ENCODE assay signal across 1 cellular context in genomic region chr17:79811036-79811887, GRCh38.
TF ChIP-seq lines count a peak whose summit lies in the region.

No MANE protein-coding gene starts in this region.

TF ChIP-seq in HEK293, 187 proteins besides CTCF, POLR2A, EP300 and RAD21 (continued from another document):
- TF ChIP-seq ZBTB20 (tag by site-specific recombination; IDR thresholded peaks at IDR 0.05) (peak; percentile 91), ZFP69B (tag by site-specific recombination; IDR thresholded peaks at IDR 0.05) (peak; percentile 90), ZNF600 (tag by site-specific recombination; IDR thresholded peaks at IDR 0.05) (peak; percentile 99), ZNF404 (tag by site-specific recombination; IDR thresholded peaks at IDR 0.05) (no peak), KLF17 (tag by site-specific recombination; IDR thresholded peaks at IDR 0.05) (peak; percentile 94), ZNF302 (tag by site-specific recombination; IDR thresholded peaks at IDR 0.05; ENCODE audit: low read depth) (no peak), SETDB1 (IDR thresholded peaks at IDR 0.05; ENCODE audit: insufficient read length, low read length) (no peak), ZNF394 (tag by site-specific recombination; IDR thresholded peaks at IDR 0.05; ENCODE audit: borderline replicate concordance) (peak; percentile 32; the same call in 1 of the 2 replicates), ZNF391 (tag by site-specific recombination; IDR thresholded peaks at IDR 0.05; ENCODE audit: borderline replicate concordance, low read depth) (peak; percentile 84; the same call in 1 of the 2 replicates), ZNF280C (tag by site-specific recombination; IDR thresholded peaks at IDR 0.05) (no peak), ZSCAN30 (tag by site-specific recombination; IDR thresholded peaks at IDR 0.05) (peak; percentile 41; the same call in 1 of the 2 replicates), ZNF426 (tag by site-specific recombination; IDR thresholded peaks at IDR 0.05) (no peak), SP7 (tag by site-specific recombination; IDR thresholded peaks at IDR 0.05) (peak; percentile 84), ZNF169 (tag by site-specific recombination; IDR thresholded peaks at IDR 0.05) (no peak), ZSCAN23 (tag by site-specific recombination; IDR thresholded peaks at IDR 0.05) (peak; percentile 82), WT1 (tag by site-specific recombination; IDR thresholded peaks at IDR 0.05) (peak; percentile 91), ZNF24 (tag by site-specific recombination; IDR thresholded peaks at IDR 0.05) (peak; percentile 62; the same call in 1 of the 2 replicates), KLF8 (tag by site-specific recombination; IDR thresholded peaks at IDR 0.05) (peak; percentile 74; the same call in 1 of the 2 replicates), KLF9 (tag by site-specific recombination; IDR thresholded peaks at IDR 0.05; ENCODE audit: low read depth) (peak; percentile 57; the same call in 1 of the 2 replicates), ZEB2 (tag by site-specific recombination; IDR thresholded peaks at IDR 0.05) (peak; percentile 94), ZIC2 (tag by site-specific recombination; IDR thresholded peaks at IDR 0.05) (peak; percentile 94), ZNF174 (tag by site-specific recombination; IDR thresholded peaks at IDR 0.05) (no peak), ZNF423 (tag by site-specific recombination; IDR thresholded peaks at IDR 0.05) (peak; percentile 97), ZBTB17 (tag by site-specific recombination; IDR thresholded peaks at IDR 0.05) (peak; percentile 84), PRDM10 (tag by site-specific recombination; IDR thresholded peaks at IDR 0.05) (peak; percentile 61), BCL11B (tag by site-specific recombination; IDR thresholded peaks at IDR 0.05; ENCODE audit: low read depth) (peak; percentile 79), ZNF221 (tag by site-specific recombination; IDR thresholded peaks at IDR 0.05; ENCODE audit: borderline replicate concordance) (no peak), REST (tag by site-specific recombination; IDR thresholded peaks at IDR 0.05) (no peak; the same call in 1 of the 2 replicates)
- TF ChIP-seq, protein P1, sequence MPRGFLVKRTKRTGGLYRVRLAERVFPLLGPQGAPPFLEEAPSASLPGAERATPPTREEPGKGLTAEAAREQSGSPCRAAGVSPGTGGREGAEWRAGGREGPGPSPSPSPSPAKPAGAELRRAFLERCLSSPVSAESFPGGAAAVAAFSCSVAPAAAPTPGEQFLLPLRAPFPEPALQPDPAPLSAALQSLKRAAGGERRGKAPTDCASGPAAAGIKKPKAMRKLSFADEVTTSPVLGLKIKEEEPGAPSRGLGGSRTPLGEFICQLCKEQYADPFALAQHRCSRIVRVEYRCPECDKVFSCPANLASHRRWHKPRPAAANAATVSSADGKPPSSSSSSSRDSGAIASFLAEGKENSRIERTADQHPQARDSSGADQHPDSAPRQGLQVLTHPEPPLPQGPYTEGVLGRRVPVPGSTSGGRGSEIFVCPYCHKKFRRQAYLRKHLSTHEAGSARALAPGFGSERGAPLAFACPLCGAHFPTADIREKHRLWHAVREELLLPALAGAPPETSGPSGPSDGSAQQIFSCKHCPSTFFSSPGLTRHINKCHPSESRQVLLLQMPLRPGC (tag by site-specific recombination; IDR thresholded peaks at IDR 0.05) = 0 out of 2 replicates have a peak, but pooled peaks have one; percentile 32
- TF ChIP-seq, protein P2, sequence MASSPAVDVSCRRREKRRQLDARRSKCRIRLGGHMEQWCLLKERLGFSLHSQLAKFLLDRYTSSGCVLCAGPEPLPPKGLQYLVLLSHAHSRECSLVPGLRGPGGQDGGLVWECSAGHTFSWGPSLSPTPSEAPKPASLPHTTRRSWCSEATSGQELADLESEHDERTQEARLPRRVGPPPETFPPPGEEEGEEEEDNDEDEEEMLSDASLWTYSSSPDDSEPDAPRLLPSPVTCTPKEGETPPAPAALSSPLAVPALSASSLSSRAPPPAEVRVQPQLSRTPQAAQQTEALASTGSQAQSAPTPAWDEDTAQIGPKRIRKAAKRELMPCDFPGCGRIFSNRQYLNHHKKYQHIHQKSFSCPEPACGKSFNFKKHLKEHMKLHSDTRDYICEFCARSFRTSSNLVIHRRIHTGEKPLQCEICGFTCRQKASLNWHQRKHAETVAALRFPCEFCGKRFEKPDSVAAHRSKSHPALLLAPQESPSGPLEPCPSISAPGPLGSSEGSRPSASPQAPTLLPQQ (tag by site-specific recombination; IDR thresholded peaks at IDR 0.05) = peak; percentile 94
